1 cellular context compared by ENCODE assay signal in genomic region chr5:132177691-132178149, GRCh38.
TF ChIP-seq lines count a peak whose summit lies in the region.

No MANE protein-coding gene starts in this region.

TF ChIP-seq in K562, 482 proteins besides CTCF, POLR2A, EP300 and RAD21 (continued from another document and continues in another):
- TF ChIP-seq, protein P1, sequence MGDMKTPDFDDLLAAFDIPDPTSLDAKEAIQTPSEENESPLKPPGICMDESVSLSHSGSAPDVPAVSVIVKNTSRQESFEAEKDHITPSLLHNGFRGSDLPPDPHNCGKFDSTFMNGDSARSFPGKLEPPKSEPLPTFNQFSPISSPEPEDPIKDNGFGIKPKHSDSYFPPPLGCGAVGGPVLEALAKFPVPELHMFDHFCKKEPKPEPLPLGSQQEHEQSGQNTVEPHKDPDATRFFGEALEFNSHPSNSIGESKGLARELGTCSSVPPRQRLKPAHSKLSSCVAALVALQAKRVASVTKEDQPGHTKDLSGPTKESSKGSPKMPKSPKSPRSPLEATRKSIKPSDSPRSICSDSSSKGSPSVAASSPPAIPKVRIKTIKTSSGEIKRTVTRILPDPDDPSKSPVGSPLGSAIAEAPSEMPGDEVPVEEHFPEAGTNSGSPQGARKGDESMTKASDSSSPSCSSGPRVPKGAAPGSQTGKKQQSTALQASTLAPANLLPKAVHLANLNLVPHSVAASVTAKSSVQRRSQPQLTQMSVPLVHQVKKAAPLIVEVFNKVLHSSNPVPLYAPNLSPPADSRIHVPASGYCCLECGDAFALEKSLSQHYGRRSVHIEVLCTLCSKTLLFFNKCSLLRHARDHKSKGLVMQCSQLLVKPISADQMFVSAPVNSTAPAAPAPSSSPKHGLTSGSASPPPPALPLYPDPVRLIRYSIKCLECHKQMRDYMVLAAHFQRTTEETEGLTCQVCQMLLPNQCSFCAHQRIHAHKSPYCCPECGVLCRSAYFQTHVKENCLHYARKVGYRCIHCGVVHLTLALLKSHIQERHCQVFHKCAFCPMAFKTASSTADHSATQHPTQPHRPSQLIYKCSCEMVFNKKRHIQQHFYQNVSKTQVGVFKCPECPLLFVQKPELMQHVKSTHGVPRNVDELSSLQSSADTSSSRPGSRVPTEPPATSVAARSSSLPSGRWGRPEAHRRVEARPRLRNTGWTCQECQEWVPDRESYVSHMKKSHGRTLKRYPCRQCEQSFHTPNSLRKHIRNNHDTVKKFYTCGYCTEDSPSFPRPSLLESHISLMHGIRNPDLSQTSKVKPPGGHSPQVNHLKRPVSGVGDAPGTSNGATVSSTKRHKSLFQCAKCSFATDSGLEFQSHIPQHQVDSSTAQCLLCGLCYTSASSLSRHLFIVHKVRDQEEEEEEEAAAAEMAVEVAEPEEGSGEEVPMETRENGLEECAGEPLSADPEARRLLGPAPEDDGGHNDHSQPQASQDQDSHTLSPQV (IDR thresholded peaks at IDR 0.05): peak; percentile 92
- TF ChIP-seq NEUROD1 (IDR thresholded peaks at IDR 0.05; ENCODE audit: borderline replicate concordance, low read depth, low read length, partially characterized antibody) (peak; percentile 69), SMARCA4 (IDR thresholded peaks at IDR 0.05) (peak; percentile 97), KHSRP (IDR thresholded peaks at IDR 0.05) (no peak), MCM3 (IDR thresholded peaks at IDR 0.05) (no peak), ZNF764 (CRISPR knock-in tag; IDR thresholded peaks at IDR 0.05; ENCODE audit: low read depth) (no peak), USF1 (CRISPR knock-in tag; IDR thresholded peaks at IDR 0.05) (no peak), ARID3B (CRISPR knock-in tag; IDR thresholded peaks at IDR 0.05; ENCODE audit: borderline replicate concordance) (no peak), CREM (IDR thresholded peaks at IDR 0.05; ENCODE audit: low read depth) (peak; percentile 63; the same call in 1 of the 2 replicates), FOXK2 (conservative IDR thresholded peaks at IDR 0.05 in 1 of 2, IDR thresholded peaks at IDR 0.05 in 1 of 2; ENCODE audit: low read depth in 2 of 2) (no peak), ZNF121 (CRISPR knock-in tag; conservative IDR thresholded peaks at IDR 0.05) (no peak; the same call in 1 of the 2 replicates), TAF1 (IDR thresholded peaks at IDR 0.05; ENCODE audit: control insufficient read depth, extremely low read depth, insufficient read depth, low read length, severe bottlenecking) (peak; percentile 28), KAT8 (IDR thresholded peaks at IDR 0.05; ENCODE audit: low read depth) (no peak), ZNF133 (CRISPR knock-in tag; IDR thresholded peaks at IDR 0.05) (no peak), ZNF445 (CRISPR knock-in tag; IDR thresholded peaks at IDR 0.05; ENCODE audit: low read depth) (no peak), RBM22 (IDR thresholded peaks at IDR 0.05; ENCODE audit: low read depth, low read length, poor library complexity, severe bottlenecking) (no peak), PCBP2 (IDR thresholded peaks at IDR 0.05; ENCODE audit: low read depth, low read length, poor library complexity, severe bottlenecking) (no peak), REST (CRISPR knock-in tag; IDR thresholded peaks at IDR 0.05; ENCODE audit: low read depth) (no peak), ERF (CRISPR knock-in tag; IDR thresholded peaks at IDR 0.05) (peak; percentile 54; the same call in 1 of the 2 replicates), PURB (CRISPR knock-in tag; IDR thresholded peaks at IDR 0.05; ENCODE audit: low read depth) (no peak), JUN (IDR thresholded peaks at IDR 0.05; ENCODE audit: borderline replicate concordance, low read depth, low read length) (peak; percentile 33; the same call in 1 of the 2 replicates), JUN (CRISPR knock-in tag; IDR thresholded peaks at IDR 0.05; ENCODE audit: borderline replicate concordance) (no peak), ZNF347 (CRISPR knock-in tag; IDR thresholded peaks at IDR 0.05; ENCODE audit: low read depth) (no peak), SMAD3 (CRISPR knock-in tag; conservative IDR thresholded peaks at IDR 0.05) (no peak), NELFE (IDR thresholded peaks at IDR 0.05; ENCODE audit: insufficient read depth, insufficient read length) (no peak), NR0B1 (IDR thresholded peaks at IDR 0.05; ENCODE audit: partially characterized antibody) (no peak), MTA3 (IDR thresholded peaks at IDR 0.05; ENCODE audit: borderline replicate concordance) (peak; percentile 81), NCOA2 (IDR thresholded peaks at IDR 0.05; ENCODE audit: partially characterized antibody in 2 of 2) (no peak), ELF2 (CRISPR knock-in tag; IDR thresholded peaks at IDR 0.05) (no peak), HMGXB4 (CRISPR knock-in tag; IDR thresholded peaks at IDR 0.05) (no peak), C11orf30 (IDR thresholded peaks at IDR 0.05; ENCODE audit: low read depth) (no peak), TRIM24 (IDR thresholded peaks at IDR 0.05) (peak; percentile 59 to 79; a peak in 3 of 4 replicates), TFAM (CRISPR knock-in tag; conservative IDR thresholded peaks at IDR 0.05) (no peak), FOXA3 (CRISPR knock-in tag; conservative IDR thresholded peaks at IDR 0.05 in 1 of 2, IDR thresholded peaks at IDR 0.05 in 1 of 2) (no peak), ESRRB (CRISPR knock-in tag; IDR thresholded peaks at IDR 0.05; ENCODE audit: borderline replicate concordance) (no peak), ZNF449 (CRISPR knock-in tag; IDR thresholded peaks at IDR 0.05) (no peak), ZNF174 (CRISPR knock-in tag; IDR thresholded peaks at IDR 0.05) (no peak), PHF8 (IDR thresholded peaks at IDR 0.05; ENCODE audit: borderline replicate concordance, low read length) (no peak), TFAP4 (CRISPR knock-in tag; IDR thresholded peaks at IDR 0.05; ENCODE audit: borderline replicate concordance) (peak; percentile 98), FOXA1 (IDR thresholded peaks at IDR 0.05; ENCODE audit: borderline replicate concordance) (no peak), ARNT (IDR thresholded peaks at IDR 0.05) (peak in 1 of 2 experiments; percentile 54; a peak in 1 of 4 replicates), SETDB1 (IDR thresholded peaks at IDR 0.05; ENCODE audit: low read length) (no peak), TEAD4 (IDR thresholded peaks at IDR 0.05; ENCODE audit: low read length) (peak; percentile 84), TEAD4 (CRISPR knock-in tag; IDR thresholded peaks at IDR 0.05; ENCODE audit: borderline replicate concordance) (no peak), ZFX (CRISPR knock-in tag; IDR thresholded peaks at IDR 0.05) (peak; percentile 96), ZNF668 (CRISPR knock-in tag; IDR thresholded peaks at IDR 0.05) (no peak), CAMTA2 (CRISPR knock-in tag; conservative IDR thresholded peaks at IDR 0.05) (no peak), DNMT1 (IDR thresholded peaks at IDR 0.05) (no peak)
- TF ChIP-seq, protein P2, sequence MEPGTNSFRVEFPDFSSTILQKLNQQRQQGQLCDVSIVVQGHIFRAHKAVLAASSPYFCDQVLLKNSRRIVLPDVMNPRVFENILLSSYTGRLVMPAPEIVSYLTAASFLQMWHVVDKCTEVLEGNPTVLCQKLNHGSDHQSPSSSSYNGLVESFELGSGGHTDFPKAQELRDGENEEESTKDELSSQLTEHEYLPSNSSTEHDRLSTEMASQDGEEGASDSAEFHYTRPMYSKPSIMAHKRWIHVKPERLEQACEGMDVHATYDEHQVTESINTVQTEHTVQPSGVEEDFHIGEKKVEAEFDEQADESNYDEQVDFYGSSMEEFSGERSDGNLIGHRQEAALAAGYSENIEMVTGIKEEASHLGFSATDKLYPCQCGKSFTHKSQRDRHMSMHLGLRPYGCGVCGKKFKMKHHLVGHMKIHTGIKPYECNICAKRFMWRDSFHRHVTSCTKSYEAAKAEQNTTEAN (CRISPR knock-in tag; IDR thresholded peaks at IDR 0.05): no peak
- TF ChIP-seq, protein P3, sequence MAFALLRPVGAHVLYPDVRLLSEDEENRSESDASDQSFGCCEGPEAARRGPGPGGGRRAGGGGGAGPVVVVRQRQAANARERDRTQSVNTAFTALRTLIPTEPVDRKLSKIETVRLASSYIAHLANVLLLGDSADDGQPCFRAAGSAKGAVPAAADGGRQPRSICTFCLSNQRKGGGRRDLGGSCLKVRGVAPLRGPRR (CRISPR knock-in tag; IDR thresholded peaks at IDR 0.05): no peak
